ENCODE assay signal across 1 cellular context in the genomic region with DNA sequence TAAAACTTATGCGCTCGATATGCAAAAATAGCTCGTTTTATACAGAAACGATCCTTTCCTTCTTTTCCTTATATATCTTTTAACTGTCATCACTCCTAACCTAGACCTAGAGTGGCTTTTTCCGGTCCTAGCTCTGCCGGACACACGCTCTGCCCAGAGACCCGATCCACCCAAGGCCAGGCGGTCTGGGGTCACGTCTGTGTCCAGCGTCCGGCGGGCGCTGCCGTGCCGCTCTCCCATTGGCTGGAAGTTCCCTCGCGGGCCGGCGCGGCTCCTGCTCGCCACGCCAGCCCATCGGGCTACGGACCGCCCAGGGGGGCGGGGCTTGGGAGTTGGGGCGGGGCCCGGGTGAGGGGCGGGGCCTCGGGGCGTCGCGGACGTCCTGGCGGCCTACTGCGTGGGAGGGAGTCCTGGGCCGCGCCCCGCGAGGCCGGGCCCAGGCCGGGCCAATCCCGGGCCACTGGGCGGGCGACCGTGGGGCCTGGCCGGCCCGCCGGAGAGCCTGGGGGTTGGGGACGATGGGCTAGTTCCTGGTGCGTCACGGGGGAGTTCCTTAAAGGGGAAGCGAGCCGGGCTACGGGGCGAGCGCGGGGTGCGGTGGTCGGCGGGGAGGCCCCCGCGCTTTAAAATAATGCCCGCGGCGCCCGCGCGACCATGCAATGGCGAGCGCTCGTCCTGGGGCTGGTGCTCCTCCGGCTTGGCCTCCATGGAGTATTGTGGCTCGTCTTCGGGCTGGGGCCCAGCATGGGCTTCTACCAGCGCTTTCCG.
A peak's percentile ranks its signal among the peaks of the same experiment; 100 is the strongest.
TF ChIP-seq lines count a peak whose summit lies in the region.

EDEM1 (plus strand) TSS at position 556 of the 768 bp plus-strand sequence; CDS start at position 655, 99 bp downstream.

TF ChIP-seq in K562, 482 proteins besides CTCF, POLR2A, EP300 and RAD21 (continued from another document and continues in another):
- TF ChIP-seq RNF219 (CRISPR knock-in tag; IDR thresholded peaks at IDR 0.05) (0 out of 2 replicates have a peak, but pooled peaks have one; percentile 73), SRSF7 (optimal IDR thresholded peaks at IDR 0.05; ENCODE audit: low read depth, low read length) (no peak), ZNF316 (IDR thresholded peaks at IDR 0.05) (no peak), CXXC5 (CRISPR knock-in tag; IDR thresholded peaks at IDR 0.05) (peak; percentile 91), ZNF140 (CRISPR knock-in tag; IDR thresholded peaks at IDR 0.05) (no peak), GTF2E2 (tag; IDR thresholded peaks at IDR 0.05) (no peak), BRD9 (IDR thresholded peaks at IDR 0.05; ENCODE audit: low read depth, partially characterized antibody) (peak; percentile 90), POLR3G (IDR thresholded peaks at IDR 0.05; ENCODE audit: extremely low read depth, insufficient read length, insufficient replicate concordance) (no peak), ZBTB26 (CRISPR knock-in tag; IDR thresholded peaks at IDR 0.05) (0 out of 2 replicates have a peak, but pooled peaks have one; percentile 19), ZNF175 (CRISPR knock-in tag; IDR thresholded peaks at IDR 0.05; ENCODE audit: low read depth) (no peak), ZNF274 (IDR thresholded peaks at IDR 0.05; ENCODE audit: borderline replicate concordance, low read depth, low read length) (no peak), PRDM10 (IDR thresholded peaks at IDR 0.05; ENCODE audit: partially characterized antibody) (no peak), KAT2B (IDR thresholded peaks at IDR 0.05; ENCODE audit: low read depth, low read length) (no peak), ADNP (tag; IDR thresholded peaks at IDR 0.05) (no peak), THRAP3 (IDR thresholded peaks at IDR 0.05; ENCODE audit: borderline replicate concordance) (no peak), HSF4 (CRISPR knock-in tag; IDR thresholded peaks at IDR 0.05; ENCODE audit: borderline replicate concordance) (no peak), NUFIP1 (IDR thresholded peaks at IDR 0.05; ENCODE audit: partially characterized antibody) (no peak), NELFE (IDR thresholded peaks at IDR 0.05; ENCODE audit: insufficient read depth, insufficient read length) (no peak), IRF2 (CRISPR knock-in tag; IDR thresholded peaks at IDR 0.05) (no peak), BDP1 (IDR thresholded peaks at IDR 0.05; ENCODE audit: insufficient read depth, insufficient read length) (no peak), TSC22D4 (tag; IDR thresholded peaks at IDR 0.05) (no peak), RUNX1 (IDR thresholded peaks at IDR 0.05; ENCODE audit: low read depth) (no peak)
- TF ChIP-seq, protein P1, sequence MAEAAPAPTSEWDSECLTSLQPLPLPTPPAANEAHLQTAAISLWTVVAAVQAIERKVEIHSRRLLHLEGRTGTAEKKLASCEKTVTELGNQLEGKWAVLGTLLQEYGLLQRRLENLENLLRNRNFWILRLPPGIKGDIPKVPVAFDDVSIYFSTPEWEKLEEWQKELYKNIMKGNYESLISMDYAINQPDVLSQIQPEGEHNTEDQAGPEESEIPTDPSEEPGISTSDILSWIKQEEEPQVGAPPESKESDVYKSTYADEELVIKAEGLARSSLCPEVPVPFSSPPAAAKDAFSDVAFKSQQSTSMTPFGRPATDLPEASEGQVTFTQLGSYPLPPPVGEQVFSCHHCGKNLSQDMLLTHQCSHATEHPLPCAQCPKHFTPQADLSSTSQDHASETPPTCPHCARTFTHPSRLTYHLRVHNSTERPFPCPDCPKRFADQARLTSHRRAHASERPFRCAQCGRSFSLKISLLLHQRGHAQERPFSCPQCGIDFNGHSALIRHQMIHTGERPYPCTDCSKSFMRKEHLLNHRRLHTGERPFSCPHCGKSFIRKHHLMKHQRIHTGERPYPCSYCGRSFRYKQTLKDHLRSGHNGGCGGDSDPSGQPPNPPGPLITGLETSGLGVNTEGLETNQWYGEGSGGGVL (CRISPR knock-in tag; IDR thresholded peaks at IDR 0.05), result no peak
- TF ChIP-seq, protein P2, sequence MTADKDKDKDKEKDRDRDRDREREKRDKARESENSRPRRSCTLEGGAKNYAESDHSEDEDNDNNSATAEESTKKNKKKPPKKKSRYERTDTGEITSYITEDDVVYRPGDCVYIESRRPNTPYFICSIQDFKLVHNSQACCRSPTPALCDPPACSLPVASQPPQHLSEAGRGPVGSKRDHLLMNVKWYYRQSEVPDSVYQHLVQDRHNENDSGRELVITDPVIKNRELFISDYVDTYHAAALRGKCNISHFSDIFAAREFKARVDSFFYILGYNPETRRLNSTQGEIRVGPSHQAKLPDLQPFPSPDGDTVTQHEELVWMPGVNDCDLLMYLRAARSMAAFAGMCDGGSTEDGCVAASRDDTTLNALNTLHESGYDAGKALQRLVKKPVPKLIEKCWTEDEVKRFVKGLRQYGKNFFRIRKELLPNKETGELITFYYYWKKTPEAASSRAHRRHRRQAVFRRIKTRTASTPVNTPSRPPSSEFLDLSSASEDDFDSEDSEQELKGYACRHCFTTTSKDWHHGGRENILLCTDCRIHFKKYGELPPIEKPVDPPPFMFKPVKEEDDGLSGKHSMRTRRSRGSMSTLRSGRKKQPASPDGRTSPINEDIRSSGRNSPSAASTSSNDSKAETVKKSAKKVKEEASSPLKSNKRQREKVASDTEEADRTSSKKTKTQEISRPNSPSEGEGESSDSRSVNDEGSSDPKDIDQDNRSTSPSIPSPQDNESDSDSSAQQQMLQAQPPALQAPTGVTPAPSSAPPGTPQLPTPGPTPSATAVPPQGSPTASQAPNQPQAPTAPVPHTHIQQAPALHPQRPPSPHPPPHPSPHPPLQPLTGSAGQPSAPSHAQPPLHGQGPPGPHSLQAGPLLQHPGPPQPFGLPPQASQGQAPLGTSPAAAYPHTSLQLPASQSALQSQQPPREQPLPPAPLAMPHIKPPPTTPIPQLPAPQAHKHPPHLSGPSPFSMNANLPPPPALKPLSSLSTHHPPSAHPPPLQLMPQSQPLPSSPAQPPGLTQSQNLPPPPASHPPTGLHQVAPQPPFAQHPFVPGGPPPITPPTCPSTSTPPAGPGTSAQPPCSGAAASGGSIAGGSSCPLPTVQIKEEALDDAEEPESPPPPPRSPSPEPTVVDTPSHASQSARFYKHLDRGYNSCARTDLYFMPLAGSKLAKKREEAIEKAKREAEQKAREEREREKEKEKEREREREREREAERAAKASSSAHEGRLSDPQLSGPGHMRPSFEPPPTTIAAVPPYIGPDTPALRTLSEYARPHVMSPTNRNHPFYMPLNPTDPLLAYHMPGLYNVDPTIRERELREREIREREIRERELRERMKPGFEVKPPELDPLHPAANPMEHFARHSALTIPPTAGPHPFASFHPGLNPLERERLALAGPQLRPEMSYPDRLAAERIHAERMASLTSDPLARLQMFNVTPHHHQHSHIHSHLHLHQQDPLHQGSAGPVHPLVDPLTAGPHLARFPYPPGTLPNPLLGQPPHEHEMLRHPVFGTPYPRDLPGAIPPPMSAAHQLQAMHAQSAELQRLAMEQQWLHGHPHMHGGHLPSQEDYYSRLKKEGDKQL (CRISPR knock-in tag; IDR thresholded peaks at IDR 0.05; ENCODE audit: borderline replicate concordance), result no peak
- TF ChIP-seq, protein P3, sequence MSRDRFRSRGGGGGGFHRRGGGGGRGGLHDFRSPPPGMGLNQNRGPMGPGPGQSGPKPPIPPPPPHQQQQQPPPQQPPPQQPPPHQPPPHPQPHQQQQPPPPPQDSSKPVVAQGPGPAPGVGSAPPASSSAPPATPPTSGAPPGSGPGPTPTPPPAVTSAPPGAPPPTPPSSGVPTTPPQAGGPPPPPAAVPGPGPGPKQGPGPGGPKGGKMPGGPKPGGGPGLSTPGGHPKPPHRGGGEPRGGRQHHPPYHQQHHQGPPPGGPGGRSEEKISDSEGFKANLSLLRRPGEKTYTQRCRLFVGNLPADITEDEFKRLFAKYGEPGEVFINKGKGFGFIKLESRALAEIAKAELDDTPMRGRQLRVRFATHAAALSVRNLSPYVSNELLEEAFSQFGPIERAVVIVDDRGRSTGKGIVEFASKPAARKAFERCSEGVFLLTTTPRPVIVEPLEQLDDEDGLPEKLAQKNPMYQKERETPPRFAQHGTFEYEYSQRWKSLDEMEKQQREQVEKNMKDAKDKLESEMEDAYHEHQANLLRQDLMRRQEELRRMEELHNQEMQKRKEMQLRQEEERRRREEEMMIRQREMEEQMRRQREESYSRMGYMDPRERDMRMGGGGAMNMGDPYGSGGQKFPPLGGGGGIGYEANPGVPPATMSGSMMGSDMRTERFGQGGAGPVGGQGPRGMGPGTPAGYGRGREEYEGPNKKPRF (IDR thresholded peaks at IDR 0.05; ENCODE audit: low read depth, low read length), result no peak
- TF ChIP-seq, protein P4, sequence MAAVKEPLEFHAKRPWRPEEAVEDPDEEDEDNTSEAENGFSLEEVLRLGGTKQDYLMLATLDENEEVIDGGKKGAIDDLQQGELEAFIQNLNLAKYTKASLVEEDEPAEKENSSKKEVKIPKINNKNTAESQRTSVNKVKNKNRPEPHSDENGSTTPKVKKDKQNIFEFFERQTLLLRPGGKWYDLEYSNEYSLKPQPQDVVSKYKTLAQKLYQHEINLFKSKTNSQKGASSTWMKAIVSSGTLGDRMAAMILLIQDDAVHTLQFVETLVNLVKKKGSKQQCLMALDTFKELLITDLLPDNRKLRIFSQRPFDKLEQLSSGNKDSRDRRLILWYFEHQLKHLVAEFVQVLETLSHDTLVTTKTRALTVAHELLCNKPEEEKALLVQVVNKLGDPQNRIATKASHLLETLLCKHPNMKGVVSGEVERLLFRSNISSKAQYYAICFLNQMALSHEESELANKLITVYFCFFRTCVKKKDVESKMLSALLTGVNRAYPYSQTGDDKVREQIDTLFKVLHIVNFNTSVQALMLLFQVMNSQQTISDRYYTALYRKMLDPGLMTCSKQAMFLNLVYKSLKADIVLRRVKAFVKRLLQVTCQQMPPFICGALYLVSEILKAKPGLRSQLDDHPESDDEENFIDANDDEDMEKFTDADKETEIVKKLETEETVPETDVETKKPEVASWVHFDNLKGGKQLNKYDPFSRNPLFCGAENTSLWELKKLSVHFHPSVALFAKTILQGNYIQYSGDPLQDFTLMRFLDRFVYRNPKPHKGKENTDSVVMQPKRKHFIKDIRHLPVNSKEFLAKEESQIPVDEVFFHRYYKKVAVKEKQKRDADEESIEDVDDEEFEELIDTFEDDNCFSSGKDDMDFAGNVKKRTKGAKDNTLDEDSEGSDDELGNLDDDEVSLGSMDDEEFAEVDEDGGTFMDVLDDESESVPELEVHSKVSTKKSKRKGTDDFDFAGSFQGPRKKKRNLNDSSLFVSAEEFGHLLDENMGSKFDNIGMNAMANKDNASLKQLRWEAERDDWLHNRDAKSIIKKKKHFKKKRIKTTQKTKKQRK (IDR thresholded peaks at IDR 0.05; ENCODE audit: borderline replicate concordance, low read depth, low read length), result no peak
- TF ChIP-seq, protein P5, sequence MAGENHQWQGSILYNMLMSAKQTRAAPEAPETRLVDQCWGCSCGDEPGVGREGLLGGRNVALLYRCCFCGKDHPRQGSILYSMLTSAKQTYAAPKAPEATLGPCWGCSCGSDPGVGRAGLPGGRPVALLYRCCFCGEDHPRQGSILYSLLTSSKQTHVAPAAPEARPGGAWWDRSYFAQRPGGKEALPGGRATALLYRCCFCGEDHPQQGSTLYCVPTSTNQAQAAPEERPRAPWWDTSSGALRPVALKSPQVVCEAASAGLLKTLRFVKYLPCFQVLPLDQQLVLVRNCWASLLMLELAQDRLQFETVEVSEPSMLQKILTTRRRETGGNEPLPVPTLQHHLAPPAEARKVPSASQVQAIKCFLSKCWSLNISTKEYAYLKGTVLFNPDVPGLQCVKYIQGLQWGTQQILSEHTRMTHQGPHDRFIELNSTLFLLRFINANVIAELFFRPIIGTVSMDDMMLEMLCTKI (IDR thresholded peaks at IDR 0.05; ENCODE audit: partially characterized antibody), result no peak
